In the genomic region with DNA sequence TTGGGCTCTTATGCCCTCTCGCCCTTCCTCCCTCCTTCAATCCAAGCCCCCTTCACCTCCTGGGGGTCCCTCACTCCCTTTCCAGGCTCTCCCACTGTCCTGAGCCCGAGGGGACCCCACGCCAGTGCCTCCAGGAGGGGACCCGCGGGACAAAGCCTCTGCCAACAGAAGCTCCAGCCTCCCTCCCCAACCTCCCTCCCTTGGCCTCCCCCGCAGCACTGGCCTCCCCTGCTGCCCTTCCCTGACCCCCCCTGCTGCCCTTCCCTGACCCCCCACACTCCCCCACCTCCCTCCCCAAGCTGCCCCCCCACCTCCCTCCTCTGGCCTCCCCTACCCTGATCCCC, we compare ENCODE assay signal across 31 cellular contexts.
"Had no signal": no experiment of that assay in that cellular context is flagged by ENCODE, and none has a peak within 500 bp of the region (broad histone marks: within the 10 kb centered on the region; RNA-seq: fewer than 3 reads in every experiment).

No MANE protein-coding gene starts in this region.

- H3K9me3 ChIP-seq: body of pancreas, SJSA1 had no signal

- H3K4me1 Mint-ChIP-seq: activated CD4-positive, alpha-beta memory T cell treated with anti-CD3 and anti-CD28 coated beads, Interleukin-2, amount 10 ng/mL, durations not matched to agents 7 days and 5 days; activated naive CD4-positive, alpha-beta T cell treated with anti-CD3 and anti-CD28 coated beads, Interleukin-2, amount 50 U/mL, for 24 hours; activated naive CD8-positive, alpha-beta T cell treated with anti-CD3 and anti-CD28 coated beads, Interleukin-2, amount 10 ng/mL, durations not matched to agents 7 days and 5 days; activated T-helper 17 cell treated with anti-CD3 and anti-CD28 coated beads, Interleukin-2, amount 50 U/mL, for 72 hours had no signal

- H3K36me3 ChIP-seq: breast epithelium, SJSA1, WERI-Rb-1 had no signal

- H3K27ac ChIP-seq: body of pancreas, breast epithelium, SJSA1, WERI-Rb-1 had no signal

- H3K27me3 ChIP-seq: body of pancreas, breast epithelium, Peyer's patch, SJSA1 had no signal

- H3K27ac Mint-ChIP-seq: activated CD4-positive, alpha-beta memory T cell treated with anti-CD3 and anti-CD28 coated beads, Interleukin-2, amount 10 ng/mL, durations not matched to agents 7 days and 5 days; activated CD8-positive, alpha-beta memory T cell treated with anti-CD3 and anti-CD28 coated beads, Interleukin-2, amount 10 ng/mL, durations not matched to agents 7 days and 5 days; activated naive CD4-positive, alpha-beta T cell treated with anti-CD3 and anti-CD28 coated beads, Interleukin-2, amount 50 U/mL, for 24 hours; activated naive CD8-positive, alpha-beta T cell treated with anti-CD3 and anti-CD28 coated beads, Interleukin-2, amount 10 ng/mL, durations not matched to agents 7 days and 5 days; activated T-cell treated with anti-CD3 and anti-CD28 coated beads, Interleukin-2, amount 50 U/mL, for 72 hours; activated T-helper 17 cell treated with anti-CD3 and anti-CD28 coated beads, Interleukin-2, amount 50 U/mL, for 72 hours had no signal

- H3K4me3 Mint-ChIP-seq: activated CD4-positive, alpha-beta memory T cell treated with anti-CD3 and anti-CD28 coated beads, Interleukin-2, amount 10 ng/mL, durations not matched to agents 7 days and 5 days; activated CD8-positive, alpha-beta memory T cell treated with anti-CD3 and anti-CD28 coated beads, Interleukin-2, amount 10 ng/mL, durations not matched to agents 7 days and 5 days; activated naive CD4-positive, alpha-beta T cell treated with anti-CD3 and anti-CD28 coated beads, Interleukin-2, amount 50 U/mL, for 24 hours; activated naive CD8-positive, alpha-beta T cell treated with anti-CD3 and anti-CD28 coated beads, Interleukin-2, amount 10 ng/mL, durations not matched to agents 7 days and 5 days; activated T-cell treated with anti-CD3 and anti-CD28 coated beads, Interleukin-2, amount 50 U/mL, for 72 hours; activated T-helper 17 cell treated with anti-CD3 and anti-CD28 coated beads, Interleukin-2, amount 50 U/mL, for 72 hours had no signal

- H3K4me3 ChIP-seq: body of pancreas, breast epithelium, Peyer's patch, SJSA1 had no signal

- DNase-seq: activated CD4-positive, alpha-beta memory T cell treated with anti-CD3 and anti-CD28 coated beads, Interleukin-2, amount 10 ng/mL, durations not matched to agents 7 days and 5 days; activated CD4-positive, alpha-beta T cell treated with anti-CD3 and anti-CD28 coated beads for 1 hour; activated CD4-positive, alpha-beta T cell treated with anti-CD3 and anti-CD28 coated beads for 48 hours; activated CD4-positive, CD25-positive, alpha-beta regulatory T cell; activated CD8-positive, alpha-beta memory T cell treated with anti-CD3 and anti-CD28 coated beads for 24 hours; activated effector memory CD4-positive, alpha-beta T cell treated with anti-CD3 and anti-CD28 coated beads, Interleukin-2, amount 50 U/mL, for 16 hours; activated naive CD4-positive, alpha-beta T cell treated with Interleukin-2 at 50 U/mL for 16 hours; activated naive CD8-positive, alpha-beta T cell treated with anti-CD3 and anti-CD28 coated beads, Interleukin-2, amount 10 ng/mL, durations not matched to agents 7 days and 5 days; activated T-cell treated with anti-CD3 and anti-CD28 coated beads, Interleukin-2, amount 50 U/mL, for 72 hours; body of pancreas; Karpas-422; NCI-H1105 treated with DMSO at 0.1 percent for 48 hours; NCI-H1436 treated with DMSO at 0.1 percent for 48 hours; NCI-H1694 treated with DMSO at 0.1 percent for 48 hours; NCI-H2029; NCI-H345; NCI-H524 treated with DMSO at 0.1 percent for 48 hours; PC-3; RPMI8226; SHP77 treated with DMSO at 0.1 percent for 48 hours; SW 1271; T-helper 1 cell; T-helper 2 cell; T-helper 9 cell had no signal

- H3K4me1 ChIP-seq: body of pancreas, breast epithelium had no signal

- H3K27me3 Mint-ChIP-seq: activated CD4-positive, alpha-beta memory T cell treated with anti-CD3 and anti-CD28 coated beads, Interleukin-2, amount 10 ng/mL, durations not matched to agents 7 days and 5 days; activated CD8-positive, alpha-beta memory T cell treated with anti-CD3 and anti-CD28 coated beads, Interleukin-2, amount 10 ng/mL, durations not matched to agents 7 days and 5 days; activated naive CD4-positive, alpha-beta T cell treated with anti-CD3 and anti-CD28 coated beads, Interleukin-2, amount 50 U/mL, for 24 hours; activated naive CD8-positive, alpha-beta T cell treated with anti-CD3 and anti-CD28 coated beads, Interleukin-2, amount 10 ng/mL, durations not matched to agents 7 days and 5 days; activated T-helper 17 cell treated with anti-CD3 and anti-CD28 coated beads, Interleukin-2, amount 50 U/mL, for 72 hours had no signal

- ATAC-seq: activated CD8-positive, alpha-beta memory T cell treated with anti-CD3 and anti-CD28 coated beads, Interleukin-2, amount 10 ng/mL, durations not matched to agents 7 days and 5 days; activated T-cell treated with anti-CD3 and anti-CD28 coated beads, Interleukin-2, amount 50 U/mL, for 72 hours; activated T-helper 17 cell treated with anti-CD3 and anti-CD28 coated beads, Interleukin-2, amount 50 U/mL, for 72 hours; body of pancreas; PC-3 had no signal

- H3K36me3 Mint-ChIP-seq: activated naive CD8-positive, alpha-beta T cell treated with anti-CD3 and anti-CD28 coated beads, Interleukin-2, amount 10 ng/mL, durations not matched to agents 7 days and 5 days had no signal
